23 cellular contexts compared by ENCODE assay signal in the genomic region with DNA sequence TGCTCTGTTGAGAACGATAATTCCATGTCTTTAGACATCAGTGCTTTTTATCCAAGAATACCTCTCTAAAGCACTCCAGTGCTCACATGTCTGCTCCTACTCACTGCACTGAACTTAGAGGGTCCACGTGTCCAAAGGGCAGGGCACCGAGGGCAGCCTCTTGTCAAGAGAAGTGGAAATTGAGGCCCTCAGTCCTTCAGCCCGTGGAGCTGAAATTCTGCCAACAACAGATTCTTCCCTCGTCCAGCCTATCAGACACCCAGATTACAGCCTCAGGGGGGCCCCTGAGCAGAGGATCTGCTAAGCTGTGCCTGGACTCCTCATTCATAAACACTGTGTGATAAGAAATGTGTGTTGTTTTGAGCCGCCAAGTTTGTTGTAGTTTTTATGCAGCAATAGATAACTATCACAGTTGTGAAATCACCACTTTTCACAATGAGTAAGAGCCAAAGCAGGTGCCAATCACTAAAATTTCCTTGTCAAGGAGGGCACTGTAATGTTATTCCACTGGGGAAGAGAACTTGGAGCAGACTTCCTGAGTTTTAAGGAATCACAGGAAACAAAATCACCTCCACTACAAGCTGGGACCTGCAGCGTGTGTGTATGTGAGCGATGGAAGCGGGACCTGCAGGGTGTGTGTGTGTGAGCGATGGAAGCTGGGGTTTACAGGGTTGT. TPM values are rescaled to one million over a fixed set of nuclear protein-coding genes. Genes with fewer than 3 reads are reported as not detected.
DNase-seq lines count a peak whose midpoint lies in the region; ATAC-seq, FAIRE-seq and TF ChIP-seq lines count a peak whose summit lies in the region.
"Had no signal": no experiment of that assay in that cellular context is flagged by ENCODE, and none has a peak within 500 bp of the region (broad histone marks: within the 10 kb centered on the region; RNA-seq: fewer than 3 reads in every experiment).

No MANE protein-coding gene starts in this region.

- H3K27ac Mint-ChIP-seq in GM23338: peak overlapping the region; percentile 82

- peak overlapping the region; percentile 90 for H2AFZ ChIP-seq in GM23338
- H2AFZ ChIP-seq in mesenchymal stem cell (ENCODE audit: low read depth, low read length): no peak overlapping the region

- H3K79me2 ChIP-seq in GM23338 (replicated peaks; ENCODE audit: insufficient read depth): no peaks in the 10 kb centered on the region

- no peak for TF ChIP-seq CTCF in GM23338 (conservative IDR thresholded peaks at IDR 0.05; ENCODE audit: low read depth in 2 of 2)
- no peak for TF ChIP-seq CTCF in bronchial epithelial cell (IDR thresholded peaks at IDR 0.05; ENCODE audit: insufficient read depth, low read length, severe bottlenecking)
- TF ChIP-seq CTCF in gastroesophageal sphincter (IDR thresholded peaks at IDR 0.05): no peak

- H3K9me3 ChIP-seq in mesenchymal stem cell (ENCODE audit: control insufficient read depth, low read length) (no peaks in the 10 kb centered on the region), gastroesophageal sphincter (peaks cover 0 to 7% (median 0%) of the 10 kb centered on the region in 3 donors)
- H3K9me3 ChIP-seq: Caco-2, vagina had no signal

- no peaks in the 10 kb centered on the region for H3K9me2 ChIP-seq in GM23338 (ENCODE audit: insufficient read depth)

- H3K4me3 Mint-ChIP-seq in GM23338: peak overlapping the region; percentile 41
- H3K4me3 Mint-ChIP-seq: activated T-cell treated with anti-CD3 and anti-CD28 coated beads, Interleukin-2, amount 50 U/mL, for 4 hours had no signal

- H3K9me3 Mint-ChIP-seq in GM23338: peaks cover 2% of the 10 kb centered on the region; the same call in 1 of the 3 replicates
- H3K9me3 Mint-ChIP-seq: activated T-cell treated with anti-CD3 and anti-CD28 coated beads, Interleukin-2, amount 50 U/mL, for 4 hours had no signal

- H3K14ac ChIP-seq in mesenchymal stem cell (ENCODE audit: low read length in 2 of 2): no peak overlapping the region

- H3K36me3 ChIP-seq in GM23338 (ENCODE audit: insufficient read depth) (no peaks in the 10 kb centered on the region), bronchial epithelial cell (ENCODE audit: control insufficient read depth, insufficient read depth, low read length) (no peaks in the 10 kb centered on the region), mesenchymal stem cell (ENCODE audit: control insufficient read depth in 1 of 2, insufficient read depth in 2 of 2, low read depth in 1 of 2, low read length in 2 of 2) (no peaks in the 10 kb centered on the region), gastroesophageal sphincter (no peaks in the 10 kb centered on the region)
- H3K36me3 ChIP-seq: BLaER1 treated with 17β-estradiol and CSF1 and Interleukin-3, amounts not matched to agents 10 nM and 100 nM; vagina had no signal

- H3K27me3 Mint-ChIP-seq in GM23338 (ENCODE audit: insufficient read depth, low read depth, poor library complexity): peaks cover 5% of the 10 kb centered on the region

- H3F3A ChIP-seq in GM23338 (replicated peaks; ENCODE audit: low read depth): peaks cover 9% of the 10 kb centered on the region; the same call in 1 of the 2 replicates

- H2BK120ac ChIP-seq in mesenchymal stem cell (ENCODE audit: low read depth, low read length): no peak overlapping the region

- no peaks in the 10 kb centered on the region for H4K20me1 ChIP-seq in GM23338 (replicated peaks; ENCODE audit: insufficient read depth)
- H4K20me1 ChIP-seq: BLaER1 treated with 17β-estradiol and CSF1 and Interleukin-3, amounts not matched to agents 10 nM and 100 nM had no signal

- H2BK12ac ChIP-seq in mesenchymal stem cell (ENCODE audit: low read length in 2 of 2): no peak overlapping the region

- H3K27ac ChIP-seq in GM23338 (ENCODE audit: low read depth) (peak overlapping the region; percentile 70), mesenchymal stem cell (ENCODE audit: low read length, poor library complexity, severe bottlenecking) (no peak overlapping the region), gastroesophageal sphincter (no peak overlapping the region)
- H3K27ac ChIP-seq: BLaER1 treated with 17β-estradiol and CSF1 and Interleukin-3, amounts not matched to agents 10 nM and 100 nM; vagina had no signal

- H3K18ac ChIP-seq in mesenchymal stem cell (ENCODE audit: low read depth in 1 of 2, low read length in 2 of 2): no peak overlapping the region

- H3K4me1 Mint-ChIP-seq in GM23338: peaks cover 43% of the 10 kb centered on the region

- H2BK15ac ChIP-seq in mesenchymal stem cell (ENCODE audit: low read depth, poor library complexity, severe bottlenecking): no peak overlapping the region

- H3K23ac ChIP-seq in mesenchymal stem cell (ENCODE audit: low read length in 2 of 2): no peak overlapping the region

- H4K91ac ChIP-seq in mesenchymal stem cell (ENCODE audit: low read length): no peak overlapping the region

- H3K4me1 ChIP-seq in GM23338 (ENCODE audit: insufficient read depth) (peaks cover 32% of the 10 kb centered on the region), mesenchymal stem cell (ENCODE audit: control insufficient read depth, insufficient read depth, low read depth, low read length) (peaks cover 4% of the 10 kb centered on the region), gastroesophageal sphincter (no peaks in the 10 kb centered on the region)
- H3K4me1 ChIP-seq: BLaER1 treated with 17β-estradiol and CSF1 and Interleukin-3, amounts not matched to agents 10 nM and 100 nM; Caco-2; vagina had no signal

- ATAC-seq in GM23338 (peak; percentile 40; the same call in 2 of the 3 replicates), gastroesophageal sphincter (no peak), HG03159 (IDR thresholded peaks at IDR 0.05; ENCODE audit: unreplicated experiment) (no peak)
- ATAC-seq: activated T-cell treated with anti-CD3 and anti-CD28 coated beads, Interleukin-2, amount 50 U/mL, for 4 hours had no signal

- FAIRE-seq in bronchial epithelial cell (lab: Jason Lieb, UNC): no peak
- FAIRE-seq: GM19239 had no signal

- H2AK5ac ChIP-seq in mesenchymal stem cell (ENCODE audit: low read length, severe bottlenecking): no peak overlapping the region

- H3K27me3 ChIP-seq in GM23338 (ENCODE audit: insufficient read depth) (no peaks in the 10 kb centered on the region), bronchial epithelial cell (ENCODE audit: control insufficient read depth, insufficient read depth, low read length) (no peaks in the 10 kb centered on the region), mesenchymal stem cell (ENCODE audit: control insufficient read depth in 1 of 2, insufficient read depth in 1 of 2, low read length in 2 of 2) (peaks cover 0 to 17% of the 10 kb centered on the region in 2 experiments), gastroesophageal sphincter (peaks cover 31% of the 10 kb centered on the region)
- H3K27me3 ChIP-seq: BLaER1 treated with 17β-estradiol and CSF1 and Interleukin-3, amounts not matched to agents 10 nM and 100 nM; vagina had no signal

- H3K4me2 ChIP-seq in GM23338 (peak overlapping the region; percentile 25), mesenchymal stem cell (ENCODE audit: low read length, poor library complexity, severe bottlenecking) (no peak overlapping the region)
- H3K4me2 ChIP-seq: BLaER1 treated with 17β-estradiol and CSF1 and Interleukin-3, amounts not matched to agents 10 nM and 100 nM had no signal

- WGBS in mesenchymal stem cell: 71% methylated on average over 8 of the region's 10 CpGs
- 31 to 50% methylated on average over 7 to 9 of the region's 10 CpGs for WGBS in gastroesophageal sphincter (ENCODE audit: low coverage in 1 of 2), 2 donors

- H3K4ac ChIP-seq in mesenchymal stem cell (ENCODE audit: low read depth in 1 of 2, low read length in 2 of 2): no peak overlapping the region

- no peak overlapping the region for H3K9ac ChIP-seq in mesenchymal stem cell (ENCODE audit: low read length)
- H3K9ac ChIP-seq: BLaER1 treated with 17β-estradiol and CSF1 and Interleukin-3, amounts not matched to agents 10 nM and 100 nM had no signal

- no peaks in the 10 kb centered on the region for H3K79me1 ChIP-seq in mesenchymal stem cell (replicated peaks; ENCODE audit: low read length, poor library complexity, severe bottlenecking)

- H3K4me3 ChIP-seq in GM23338: peak overlapping the region; percentile 29; the same call in 1 of the 2 replicates
- no peak overlapping the region for H3K4me3 ChIP-seq in bronchial epithelial cell (ENCODE audit: low read depth, low read length)
- no peak overlapping the region for H3K4me3 ChIP-seq in mesenchymal stem cell (ENCODE audit: insufficient read depth in 1 of 2, low read depth in 1 of 2, low read length in 2 of 2)
- H3K4me3 ChIP-seq in gastroesophageal sphincter: no peak overlapping the region
- H3K4me3 ChIP-seq: BLaER1 treated with 17β-estradiol and CSF1 and Interleukin-3, amounts not matched to agents 10 nM and 100 nM; vagina had no signal

- no peak for TF ChIP-seq EP300 in gastroesophageal sphincter (IDR thresholded peaks at IDR 0.05)

- H4K8ac ChIP-seq in mesenchymal stem cell (ENCODE audit: low read length): no peak overlapping the region

- H2BK5ac ChIP-seq in mesenchymal stem cell (ENCODE audit: low read depth, low read length, poor library complexity, severe bottlenecking): no peak overlapping the region

- H3K36me3 Mint-ChIP-seq in GM23338 (ENCODE audit: low read depth): no peaks in the 10 kb centered on the region

- DNase-seq in GM23338 (ENCODE audit: low spot score): peak; percentile 31
- peak; percentile 67 for DNase-seq in NCI-H1092 treated with DMSO at 0.1 percent for 48 hours (lab: John Stamatoyannopoulos, UW)
- peak; percentile 94 for DNase-seq in bronchial epithelial cell (ENCODE audit: low read depth)
- peak; percentile 8 for DNase-seq in mesenchymal stem cell
- no peak for DNase-seq in stimulated activated CD4-positive, alpha-beta T cell treated with anti-CD3 and anti-CD28 coated beads, Interleukin-4, amount 100 ng/mL, for 1 hour
- no peak for DNase-seq in SIG-M5 (lab: John Stamatoyannopoulos, UW)
- DNase-seq: activated CD4-positive, alpha-beta T cell treated with anti-CD3 and anti-CD28 coated beads for 1 hour; activated naive CD4-positive, alpha-beta T cell treated with Interleukin-2 at 50 U/mL for 16 hours; activated T-cell treated with anti-CD3 and anti-CD28 coated beads, Interleukin-2, amount 50 U/mL, for 4 hours; anterior cingulate cortex; Caco-2; central memory CD4-positive, alpha-beta T cell; foreskin fibroblast; GOT3; islet precursor cell; NCI-H2171 treated with DMSO at 0.1 percent for 48 hours; NCI-H526; Right ventricle myocardium superior had no signal

- no peak for TF ChIP-seq POLR2A in gastroesophageal sphincter (IDR thresholded peaks at IDR 0.05)

TF ChIP-seq in GM23338, 12 proteins besides CTCF, POLR2A, EP300 and RAD21 (continues in another document):
- TF ChIP-seq EZH2 (IDR thresholded peaks at IDR 0.05; ENCODE audit: low read depth, unreplicated experiment): no peak

RNA-seq across cellular contexts. Expression of gene IGFBPL1, which starts 58.8 kb away (rescaled TPM):
- total RNA-seq in GM23338 (2014; rRNA removed; shearing (Covaris generic)): 75.6 and 78.5 TPM in 2 replicates
- polyA plus RNA-seq in GM23338 (2016; fragmentation: Nextera tagmentation; extraction: Ambion mirVana): 9.4 and 9.6 TPM in 2 replicates
- total RNA-seq in bronchial epithelial cell (not detected in 2 replicates), gastroesophageal sphincter (1 to 10 TPM; 1.6 to 3.2 (median 2.5) TPM)
- polyA plus RNA-seq in mesenchymal stem cell (2013, experiment 1 of 2): 0.08 TPM
- polyA plus RNA-seq in mesenchymal stem cell (2013, experiment 2 of 2): not detected
- total RNA-seq: Right ventricle myocardium superior, vagina had no signal

Comparison
In these comparisons a context has a peak if more than half of its experiments do, and no peak if none do; other contexts are left out.
1. DNase-seq: peak in GM23338 (single experiment), NCI-H1092 treated with DMSO at 0.1 percent for 48 hours (single experiment), bronchial epithelial cell (single experiment) and mesenchymal stem cell (single experiment); none in stimulated activated CD4-positive, alpha-beta T cell treated with anti-CD3 and anti-CD28 coated beads, Interleukin-4, amount 100 ng/mL, for 1 hour (single experiment) and SIG-M5 (single experiment).
2. RNA of gene IGFBPL1, which starts 58.8 kb away (total RNA-seq): 75.6 to 78.5 TPM in GM23338; 1.6 to 3.2 TPM in gastroesophageal sphincter and not detected in bronchial epithelial cell; every median in the first group is over 10 times any median in the second.